ENCODE assay signal across 12 cellular contexts in the genomic region with DNA sequence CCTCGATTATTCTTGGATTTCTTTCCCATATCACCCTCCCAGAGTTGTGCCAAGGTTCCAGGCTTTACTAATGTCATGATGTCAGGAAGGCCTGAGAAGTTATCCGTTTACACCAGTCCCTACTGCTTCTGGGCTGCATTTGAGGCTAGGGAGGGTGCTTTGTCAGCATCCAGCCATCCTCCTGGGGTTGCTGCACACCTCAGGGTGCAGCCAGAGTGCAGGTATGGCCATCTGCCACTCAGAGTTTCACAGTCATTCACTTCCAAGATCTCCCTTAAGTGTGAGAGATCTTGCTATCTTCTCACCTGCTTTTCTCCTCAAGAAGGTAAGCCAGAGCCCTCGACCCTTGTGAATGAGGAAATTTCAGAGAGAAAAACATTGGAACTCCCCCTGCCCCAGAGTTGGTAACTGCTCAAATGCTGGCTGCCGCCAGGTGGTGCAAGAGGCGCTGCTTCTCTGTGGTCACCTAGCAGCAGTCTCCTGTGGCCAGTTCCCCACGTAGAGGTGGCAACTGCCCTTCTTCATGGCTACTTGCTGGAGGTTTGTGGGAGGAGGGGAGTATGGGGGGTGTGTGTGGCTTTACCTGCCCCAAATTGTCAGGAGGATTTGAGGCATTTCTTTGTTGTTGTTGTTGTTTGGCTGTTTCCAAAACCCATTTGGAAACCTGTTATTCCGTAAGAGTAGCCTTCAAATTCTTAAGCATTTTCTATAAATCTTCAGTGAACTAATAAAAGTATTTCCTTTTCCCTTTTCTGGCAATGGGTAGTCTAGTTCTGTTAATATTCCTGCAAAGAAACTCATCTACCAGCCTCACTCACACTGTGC.
DNase-seq lines count a peak whose midpoint lies in the region; ATAC-seq and TF ChIP-seq lines count a peak whose summit lies in the region.
"Had no signal": no experiment of that assay in that cellular context is flagged by ENCODE, and none has a peak within 500 bp of the region (broad histone marks: within the 10 kb centered on the region; RNA-seq: fewer than 3 reads in every experiment).

No MANE protein-coding gene starts in this region.

- no peaks in the 10 kb centered on the region for H3K4me1 Mint-ChIP-seq in immature natural killer cell
- H3K4me1 Mint-ChIP-seq in activated CD4-positive, alpha-beta T cell treated with anti-CD3 and anti-CD28 coated beads, Interleukin-2, amount 10 ng/mL, durations not matched to agents 24 days and 14 days, result no peaks in the 10 kb centered on the region
- H3K4me1 Mint-ChIP-seq: CD8-positive, alpha-beta memory T cell had no signal

- POLR2A ChIA-PET in AG04449 (lab: Yijun Ruan, JAX) (no interaction called here), RWPE1 (lab: Yijun Ruan, JAX; ENCODE audit: low non-redundant PET) (no interaction called here)

- no peaks in the 10 kb centered on the region for H3K9me3 Mint-ChIP-seq in immature natural killer cell
- H3K9me3 Mint-ChIP-seq in activated CD4-positive, alpha-beta T cell treated with anti-CD3 and anti-CD28 coated beads, Interleukin-2, amount 10 ng/mL, durations not matched to agents 24 days and 14 days, result no peaks in the 10 kb centered on the region
- H3K9me3 Mint-ChIP-seq: CD8-positive, alpha-beta memory T cell had no signal

- H3K36me3 Mint-ChIP-seq in immature natural killer cell, result no peaks in the 10 kb centered on the region
- no peaks in the 10 kb centered on the region for H3K36me3 Mint-ChIP-seq in activated CD4-positive, alpha-beta T cell treated with anti-CD3 and anti-CD28 coated beads, Interleukin-2, amount 10 ng/mL, durations not matched to agents 24 days and 14 days (ENCODE audit: low read depth)

- in situ Hi-C loops in GM13977 (cut with MboI; ENCODE audit: low pct_unique_long_range_greater_than_20kb, low sequenced_read_pairs, unreplicated experiment), result no loop called here

- CTCF ChIA-PET in AG04449 (lab: Yijun Ruan, JAX), result no interaction called here
- CTCF ChIA-PET in RWPE1 (lab: Yijun Ruan, JAX), result no interaction called here

- TF ChIP-seq CTCF in AG04449 (IDR thresholded peaks at IDR 0.05; ENCODE audit: insufficient read depth, low read length, missing control alignments) (peak; percentile 6), GM13977 (IDR thresholded peaks at IDR 0.05; ENCODE audit: extremely low read depth, insufficient read depth, missing control alignments) (peak; percentile 37), RWPE1 (conservative IDR thresholded peaks at IDR 0.05; ENCODE audit: low read depth) (no peak)

- intact Hi-C loops in activated CD4-positive, alpha-beta T cell treated with anti-CD3 and anti-CD28 coated beads, Interleukin-2, amount 10 ng/mL, durations not matched to agents 24 days and 14 days (cut with micrococcal nuclease), result no loop called here

- no peak overlapping the region for H3K4me3 Mint-ChIP-seq in immature natural killer cell
- no peak overlapping the region for H3K4me3 Mint-ChIP-seq in activated CD4-positive, alpha-beta T cell treated with anti-CD3 and anti-CD28 coated beads, Interleukin-2, amount 10 ng/mL, durations not matched to agents 24 days and 14 days
- H3K4me3 Mint-ChIP-seq: CD8-positive, alpha-beta memory T cell had no signal

- H3K27ac ChIP-seq in RWPE1, result peak overlapping the region; percentile 15
- H3K27ac ChIP-seq: sigmoid colon had no signal

- DNase-seq in AG04449 (ENCODE audit: low read depth, low spot score), result no peak
- peak; percentile 40 for DNase-seq in GM13977 (ENCODE audit: low spot score)
- no peak for DNase-seq in RWPE1 (ENCODE audit: low spot score)
- DNase-seq in iPS-NIHi11 (ENCODE audit: low spot score), result peak; percentile 30
- no peak for DNase-seq in immature natural killer cell
- DNase-seq in activated CD4-positive, alpha-beta T cell treated with anti-CD3 and anti-CD28 coated beads, Interleukin-2, amount 10 ng/mL, durations not matched to agents 24 days and 14 days, result no peak
- no peak for DNase-seq in mucosa of gallbladder (ENCODE audit: low spot score)
- DNase-seq: activated gamma-delta T cell treated with Interleukin-2 at 50 U/mL for 16 hours; CD8-positive, alpha-beta memory T cell; NCI-H2171 treated with DMSO at 0.1 percent for 48 hours; sigmoid colon had no signal

- H3K4me3 ChIP-seq in AG04449 (ENCODE audit: low read depth, low read length), result no peak overlapping the region
- H3K4me3 ChIP-seq: sigmoid colon had no signal

- H3K27ac Mint-ChIP-seq in immature natural killer cell, result no peak overlapping the region
- H3K27ac Mint-ChIP-seq in activated CD4-positive, alpha-beta T cell treated with anti-CD3 and anti-CD28 coated beads, Interleukin-2, amount 10 ng/mL, durations not matched to agents 24 days and 14 days, result no peak overlapping the region

- no peak for ATAC-seq in GM18502 (IDR thresholded peaks at IDR 0.05; ENCODE audit: poor library complexity, unreplicated experiment)

- peaks cover 0 to 13% (median 2%) of the 10 kb centered on the region in 3 donors for H3K27me3 Mint-ChIP-seq in immature natural killer cell (ENCODE audit: low read depth in 3 of 3)
- no peaks in the 10 kb centered on the region for H3K27me3 Mint-ChIP-seq in activated CD4-positive, alpha-beta T cell treated with anti-CD3 and anti-CD28 coated beads, Interleukin-2, amount 10 ng/mL, durations not matched to agents 24 days and 14 days

Comparison
In these comparisons a context has a peak if more than half of its experiments do, and no peak if none do; other contexts are left out.
1. DNase-seq: peak in GM13977 (single experiment) and iPS-NIHi11 (single experiment); none in AG04449 (single experiment), RWPE1 (single experiment), immature natural killer cell (0 of 3), activated CD4-positive, alpha-beta T cell treated with anti-CD3 and anti-CD28 coated beads, Interleukin-2, amount 10 ng/mL, durations not matched to agents 24 days and 14 days (single experiment) and mucosa of gallbladder (single experiment).